8 cellular contexts compared by ENCODE assay signal in genomic region chr10:102151774-102152544, GRCh38. TPM values are rescaled to one million over a fixed set of nuclear protein-coding genes. Genes with fewer than 3 reads are reported as not detected.
A peak's percentile ranks its signal among the peaks of the same experiment; 100 is the strongest.
DNase-seq lines count a peak whose midpoint lies in the region; ATAC-seq, FAIRE-seq and TF ChIP-seq lines count a peak whose summit lies in the region.

Gene NOLC1, plus strand, starts transcription at chr10:102152389. Its CDS starts 22 bp downstream, at chr10:102152411.

- intact Hi-C loops in activated CD4-positive, alpha-beta T cell treated with anti-CD3 and anti-CD28 coated beads for 36 hours (cut with DNase I, micrococcal nuclease) = loop anchor here (1.0 to 5.0 kb wide), 20 partner anchors 20 to 1245 kb away; partner anchors contain the start of genes ACTR1A (in 2 of the 2), LDB1 (in 2 of the 2), OGA (in 2 of the 2) and ARL3 (in 1 of the 2)
- intact Hi-C loops in kidney (cut with DNase I) = no loop called here

- FAIRE-seq in kidney (lab: Jason Lieb, UNC) = peak; percentile 97

- H3K9me3 ChIP-seq in kidney (ENCODE audit: control insufficient read depth in 1 of 2, low read length in 2 of 2) = no peaks in the 10 kb centered on the region

- TF ChIP-seq CTCF in choroid plexus epithelial cell (conservative IDR thresholded peaks at IDR 0.05; ENCODE audit: low read depth, low read length) = no peak
- peak; percentile 10 for TF ChIP-seq CTCF in kidney (IDR thresholded peaks at IDR 0.05; ENCODE audit: borderline replicate concordance, extremely low read depth, insufficient read depth)

- H3K27ac ChIP-seq in kidney (ENCODE audit: low read depth in 2 of 2, low read length in 2 of 2) = peak within 1 kb of the TSS; percentile 92 to 94

- H3K4me1 Mint-ChIP-seq in activated CD4-positive, alpha-beta T cell treated with anti-CD3 and anti-CD28 coated beads for 36 hours = peaks cover 49% of the 10 kb centered on the region

- peak within 1 kb of the TSS; percentile 97 for H3K9ac ChIP-seq in kidney (ENCODE audit: low read length in 2 of 2)

- DNase-seq in Ammon's horn (ENCODE audit: low spot score) = peak; percentile 98
- peak; percentile 90 for DNase-seq in GM19238 (ENCODE audit: insufficient read length, low spot score)
- peak; percentile 77 to 91 for DNase-seq in NCI-H524 (lab: John Stamatoyannopoulos, UW)
- peak; percentile 100 for DNase-seq in activated CD4-positive, alpha-beta T cell treated with anti-CD3 and anti-CD28 coated beads for 36 hours
- peak; percentile 100 for DNase-seq in choroid plexus epithelial cell (ENCODE audit: low read depth)
- peak; percentile 100 for DNase-seq in kidney
- peak; percentile 99 for DNase-seq in stimulated activated CD4-positive, alpha-beta T cell treated with anti-CD3 and anti-CD28 coated beads, Interleukin-15, amount 100 ng/mL, for 24 hours

- peaks cover 13 to 24% of the 10 kb centered on the region in 2 donors for H3K36me3 ChIP-seq in kidney (ENCODE audit: control insufficient read depth in 1 of 2, insufficient read depth in 2 of 2, low read length in 2 of 2)

- H3K4me3 Mint-ChIP-seq in activated CD4-positive, alpha-beta T cell treated with anti-CD3 and anti-CD28 coated beads for 36 hours = peak within 1 kb of the TSS; percentile 99

- peaks cover 7 to 9% of the 10 kb centered on the region in 2 donors for H3K4me1 ChIP-seq in kidney (ENCODE audit: control insufficient read depth in 1 of 2, insufficient read depth in 1 of 2, low read depth in 1 of 2, low read length in 2 of 2)

- POLR2A ChIA-PET in activated CD4-positive, alpha-beta T cell treated with anti-CD3 and anti-CD28 coated beads for 36 hours (lab: Charles Lee) = interaction anchor here (0.6 to 1.9 kb wide), 12 partner anchors 9 to 352 kb away, joined by 3 to 11 read pairs (median 4); partner anchors contain the start of genes NFKB2, PPRC1 and SUFU

- H3K27ac Mint-ChIP-seq in activated CD4-positive, alpha-beta T cell treated with anti-CD3 and anti-CD28 coated beads for 36 hours = peak within 1 kb of the TSS; percentile 99

- no peaks in the 10 kb centered on the region for H3K9me3 Mint-ChIP-seq in activated CD4-positive, alpha-beta T cell treated with anti-CD3 and anti-CD28 coated beads for 36 hours (ENCODE audit: low read depth)

- peak; percentile 91 for ATAC-seq in HG03442 (IDR thresholded peaks at IDR 0.05; ENCODE audit: unreplicated experiment)
- ATAC-seq in activated CD4-positive, alpha-beta T cell treated with anti-CD3 and anti-CD28 coated beads for 36 hours = peak; percentile 92

- peaks cover 81% of the 10 kb centered on the region for H3K36me3 Mint-ChIP-seq in activated CD4-positive, alpha-beta T cell treated with anti-CD3 and anti-CD28 coated beads for 36 hours (ENCODE audit: low read depth)

- no peaks in the 10 kb centered on the region for H3K27me3 Mint-ChIP-seq in activated CD4-positive, alpha-beta T cell treated with anti-CD3 and anti-CD28 coated beads for 36 hours

- peak within 1 kb of the TSS; percentile 95 for H3K4me3 ChIP-seq in choroid plexus epithelial cell (ENCODE audit: low read depth, low read length)
- H3K4me3 ChIP-seq in kidney (ENCODE audit: low read length in 2 of 2) = peak within 1 kb of the TSS; percentile 81 to 100

- CTCF ChIA-PET in activated CD4-positive, alpha-beta T cell treated with anti-CD3 and anti-CD28 coated beads for 36 hours (lab: Charles Lee) = interaction anchor here (0.6 to 3.0 kb wide), 13 partner anchors 14 to 905 kb away, joined by 3 to 18 read pairs (median 4); partner anchors contain the start of genes ACTR1A, PPRC1 and SUFU

RNA-seq across cellular contexts. Expression of gene NOLC1, which starts in this region (rescaled TPM):
- total RNA-seq in activated CD4-positive, alpha-beta T cell treated with anti-CD3 and anti-CD28 coated beads for 36 hours = 100 to 1,000 TPM; 206 to 283 TPM
- 50.4 TPM for total RNA-seq in kidney
- polyA plus RNA-seq in kidney (ENCODE audit: insufficient read depth, low read depth, low replicate concordance) = 20.1 TPM

Comparison
In these comparisons a context has a peak if more than half of its experiments do, and no peak if none do; other contexts are left out.
1. Peak in every context shown above with its lines: DNase-seq, ATAC-seq, H3K4me3 ChIP-seq and H3K27ac ChIP-seq.